8 cellular contexts compared by ENCODE assay signal in genomic region chr6:2209226-2209809, GRCh38. TPM values are rescaled to one million over a fixed set of nuclear protein-coding genes. Genes with fewer than 3 reads are reported as not detected.
DNase-seq lines count a peak whose midpoint lies in the region; ATAC-seq and TF ChIP-seq lines count a peak whose summit lies in the region.

No MANE protein-coding gene starts in this region.

- H3K4me3 Mint-ChIP-seq in MCF 10A (ENCODE audit: unreplicated experiment), result no peak overlapping the region

- no peak overlapping the region for H3K9ac ChIP-seq in PC-3 (ENCODE audit: low read length)

- no peaks in the 10 kb centered on the region for H3K27me3 Mint-ChIP-seq in MCF 10A (ENCODE audit: insufficient read depth, unreplicated experiment)

- CTCF ChIA-PET in AG04450 (lab: Charles Lee) (interaction anchor here (0.5 to 1.8 kb wide), 8 partner anchors 12 to 598 kb away, joined by 3 to 6 read pairs (median 4); no protein-coding TSS in a partner anchor), PC-3 (lab: Charles Lee) (interaction anchor here (0.5 to 1.5 kb wide), 13 partner anchors 12 to 551 kb away, joined by 3 to 12 read pairs (median 4); no protein-coding TSS in a partner anchor), MCF 10A (lab: Yijun Ruan, JAX) (interaction anchor here (0.5 to 3.9 kb wide), 32 partner anchors 11 to 613 kb away, joined by 3 to 20 read pairs (median 4); no protein-coding TSS in a partner anchor)

- H3K36me3 Mint-ChIP-seq in MCF 10A (ENCODE audit: insufficient read depth, unreplicated experiment), result no peaks in the 10 kb centered on the region

- H3K4me2 ChIP-seq in PC-3 (ENCODE audit: low read length), result no peak overlapping the region

- H2AFZ ChIP-seq in PC-3 (ENCODE audit: low read length), result no peak overlapping the region

- H3K4me3 ChIP-seq in AG04450 (ENCODE audit: low read depth, low read length) (no peak overlapping the region), PC-3 (ENCODE audit: low read length) (no peak overlapping the region), sigmoid colon (no peak overlapping the region)

- H3K9me2 ChIP-seq in PC-3 (replicated peaks; ENCODE audit: low read length), result no peaks in the 10 kb centered on the region

- no peaks in the 10 kb centered on the region for H3F3A ChIP-seq in PC-3 (ENCODE audit: low read length, unreplicated experiment)

- WGBS in sigmoid colon, 2 donors, result 46 to 64% methylated on average over 6 of the region's 6 CpGs

- BruUV-seq in PC-3 (replicated peaks; lab: Mats Ljungman, UMichigan), result no TSS peak
- no TSS peak for BruUV-seq in MCF 10A (replicated peaks; lab: Mats Ljungman, UMichigan)

- POLR2A ChIA-PET in AG04450 (lab: Yijun Ruan, JAX), result interaction anchor here (0.7 kb wide), 1 partner anchor 152 kb away, joined by 3 read pairs; no protein-coding TSS in a partner anchor
- POLR2A ChIA-PET in PC-3 (lab: Charles Lee; ENCODE audit: unreplicated experiment), result no interaction called here
- POLR2A ChIA-PET in MCF 10A (lab: Yijun Ruan, JAX), result interaction anchor here (0.7 kb wide), 1 partner anchor 31 kb away, joined by 3 read pairs; no protein-coding TSS in a partner anchor

- H3K27ac ChIP-seq in AG04450 (ENCODE audit: low read depth, low read length), result no peak overlapping the region
- H3K27ac ChIP-seq in PC-3 (ENCODE audit: low read length), result no peak overlapping the region
- H3K27ac ChIP-seq in sigmoid colon, result no peak overlapping the region

- TF ChIP-seq POLR2A in sigmoid colon (IDR thresholded peaks at IDR 0.05), result no peak

- H3K4me1 Mint-ChIP-seq in MCF 10A (ENCODE audit: insufficient read depth, unreplicated experiment), result no peaks in the 10 kb centered on the region

- peak; percentile 63 for TF ChIP-seq CTCF in AG04450 (IDR thresholded peaks at IDR 0.05; ENCODE audit: low read depth, low read length)
- peak; percentile 89 for TF ChIP-seq CTCF in PC-3 (conservative IDR thresholded peaks at IDR 0.05; ENCODE audit: low read depth, low read length)
- peak; percentile 62 for TF ChIP-seq CTCF in MCF 10A (IDR thresholded peaks at IDR 0.05; ENCODE audit: unreplicated experiment)
- TF ChIP-seq CTCF in sigmoid colon (IDR thresholded peaks at IDR 0.05), result peak in 1 of 4 experiments; percentile 25

- no peaks in the 10 kb centered on the region for H3K4me1 ChIP-seq in PC-3 (ENCODE audit: insufficient read depth, low read length)
- H3K4me1 ChIP-seq in sigmoid colon, result no peaks in the 10 kb centered on the region

- DNase-seq in AG04450 (ENCODE audit: low read depth, low spot score) (no peak), PC-3 (peak; percentile 88), MCF 10A (ENCODE audit: unreplicated experiment) (peak; percentile 82), mucosa of gallbladder (ENCODE audit: low spot score) (peak; percentile 40), sigmoid colon (no peak)

- H4K20me1 ChIP-seq in PC-3 (ENCODE audit: low read length), result peaks cover 3% of the 10 kb centered on the region; the same call in 1 of the 2 replicates

- H3K27ac Mint-ChIP-seq in MCF 10A (ENCODE audit: low read depth, unreplicated experiment), result no peak overlapping the region

- H3K36me3 ChIP-seq in PC-3 (ENCODE audit: low read depth, low read length) (no peaks in the 10 kb centered on the region; the same call in 1 of the 2 replicates), sigmoid colon (no peaks in the 10 kb centered on the region)

- peaks cover 32% of the 10 kb centered on the region for H3K79me2 ChIP-seq in PC-3 (ENCODE audit: low read length)

- intact Hi-C loops in PC-3 (cut with micrococcal nuclease), result loop anchor here (1.0 to 5.0 kb wide), 3 partner anchors 38 to 239 kb away; partner anchors contain the start of gene GMDS
- intact Hi-C loops in MCF 10A (cut with micrococcal nuclease), result loop anchor here (1.0 to 2.0 kb wide), 3 partner anchors 145 to 485 kb away; no protein-coding TSS in a partner anchor
- intact Hi-C loops in sigmoid colon (cut with DNase I), result no loop called here

- no peaks in the 10 kb centered on the region for H3K9me3 Mint-ChIP-seq in MCF 10A (ENCODE audit: unreplicated experiment)

- H3K27me3 ChIP-seq in AG04450 (ENCODE audit: control insufficient read depth, insufficient read depth, low read length), result no peaks in the 10 kb centered on the region
- H3K27me3 ChIP-seq in PC-3 (ENCODE audit: low read length), result no peaks in the 10 kb centered on the region
- no peaks in the 10 kb centered on the region for H3K27me3 ChIP-seq in sigmoid colon

- H3K9me3 ChIP-seq in AG04450 (ENCODE audit: control insufficient read depth, insufficient read depth, low read length) (no peaks in the 10 kb centered on the region), PC-3 (ENCODE audit: low read length) (no peaks in the 10 kb centered on the region), sigmoid colon (no peaks in the 10 kb centered on the region)

- ATAC-seq in GM18499 (IDR thresholded peaks at IDR 0.05; ENCODE audit: insufficient read depth, unreplicated experiment) (peak; percentile 77), HG03378 (IDR thresholded peaks at IDR 0.05; ENCODE audit: unreplicated experiment) (peak; percentile 53), PC-3 (peak; percentile 97), HG03045 (IDR thresholded peaks at IDR 0.05; ENCODE audit: unreplicated experiment) (no peak)

- no peak for TF ChIP-seq EP300 in sigmoid colon (IDR thresholded peaks at IDR 0.05)

RNA-seq across cellular contexts. Expression of gene GMDS, which starts 36.1 kb away (rescaled TPM):
- polyA plus RNA-seq in AG04450 (2011; rRNA removed) (18.8 and 26.4 TPM in 2 replicates), sigmoid colon (100 to 1,000 TPM in 2 of 3 donors, 10 to 100 TPM in 1; 87.1 to 173 (median 154) TPM)
- polyA minus RNA-seq in AG04450 (2011; rRNA and poly(A)+ RNA removed), result 8.7 and 11.9 TPM in 2 replicates
- total RNA-seq in PC-3 (2014; rRNA removed) (18.3 and 21.0 TPM in 2 replicates), MCF 10A (2022) (19.7 and 24.9 TPM in 2 replicates), mucosa of gallbladder (105 TPM), sigmoid colon (1 to 10 TPM; 3.1 to 9.4 (median 3.8) TPM)

Comparison
In these comparisons a context has a peak if more than half of its experiments do, and no peak if none do; other contexts are left out.
1. DNase-seq: peak in PC-3 (single experiment), MCF 10A (single experiment) and mucosa of gallbladder (single experiment); none in AG04450 (single experiment) and sigmoid colon (single experiment).